In the genomic region with DNA sequence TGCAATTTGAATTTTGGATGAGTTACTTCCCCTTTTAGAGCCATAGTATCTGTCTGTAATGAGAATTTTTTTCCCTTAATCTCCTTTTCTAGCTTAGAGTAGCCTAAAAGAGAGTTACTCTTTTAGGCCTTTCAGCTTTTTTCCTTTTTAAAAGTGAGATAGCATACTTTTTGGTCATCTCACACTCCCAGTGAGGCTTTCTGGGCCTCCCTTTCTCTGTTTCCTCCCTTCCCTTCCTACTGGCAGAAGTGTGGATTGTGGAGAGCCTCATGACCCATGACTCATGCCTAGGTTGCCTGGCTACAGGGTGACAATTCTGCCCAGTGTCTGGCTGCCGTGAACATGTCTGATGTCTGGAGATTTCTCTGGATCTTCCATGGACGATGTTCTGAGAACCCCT, we compare ENCODE assay signal across 10 cellular contexts. TPM values are rescaled to one million over a fixed set of nuclear protein-coding genes. Genes with fewer than 3 reads are reported as not detected.
A peak's percentile ranks its signal among the peaks of the same experiment; 100 is the strongest.
DNase-seq lines count a peak whose midpoint lies in the region; ATAC-seq and TF ChIP-seq lines count a peak whose summit lies in the region.
"Had no signal": no experiment of that assay in that cellular context is flagged by ENCODE, and none has a peak within 500 bp of the region (broad histone marks: within the 10 kb centered on the region; RNA-seq: fewer than 3 reads in every experiment).

No MANE protein-coding gene starts in this region.

- no peaks in the 10 kb centered on the region for H4K20me1 ChIP-seq in osteoblast (ENCODE audit: insufficient read depth, low read length)

- ATAC-seq in HG02798 (IDR thresholded peaks at IDR 0.05; ENCODE audit: poor library complexity, unreplicated experiment): no peak

- H3K9me3 Mint-ChIP-seq in activated T-cell treated with anti-CD3 and anti-CD28 coated beads, Interleukin-2, amount 50 U/mL, for 24 hours: no peaks in the 10 kb centered on the region
- H3K9me3 Mint-ChIP-seq: activated naive CD4-positive, alpha-beta T cell treated with anti-CD3 and anti-CD28 coated beads, Interleukin-2, amount 50 U/mL, for 24 hours had no signal

- H3K4me3 ChIP-seq in esophagus muscularis mucosa (no peak overlapping the region), osteoblast (ENCODE audit: insufficient read depth, low read length) (no peak overlapping the region), A673 (ENCODE audit: low read depth, low read length, poor library complexity, severe bottlenecking) (no peak overlapping the region)

- DNase-seq in C1 segment of cervical spinal cord (lab: John Stamatoyannopoulos, UW): peak in 10 of 14 donors; percentile 1 to 52 (median 6)
- DNase-seq in NOMO-1 treated with DMSO at 0.1 percent for 48 hours (lab: John Stamatoyannopoulos, UW; ENCODE audit: unreplicated experiment): peak; percentile 73
- DNase-seq in esophagus muscularis mucosa (ENCODE audit: extremely low spot score): no peak
- DNase-seq in osteoblast (ENCODE audit: insufficient read length, low spot score, missing footprints): peak; percentile 77
- DNase-seq in GM10248 (ENCODE audit: extremely low spot score): no peak
- no peak for DNase-seq in activated T-cell treated with anti-CD3 and anti-CD28 coated beads, Interleukin-2, amount 50 U/mL, for 24 hours
- no peak for DNase-seq in A673 (ENCODE audit: low spot score)

- H3K9me3 ChIP-seq in esophagus muscularis mucosa (no peaks in the 10 kb centered on the region), osteoblast (ENCODE audit: low read depth, low read length) (no peaks in the 10 kb centered on the region), A673 (ENCODE audit: low read depth, low read length, poor library complexity, severe bottlenecking) (no peaks in the 10 kb centered on the region)

- 42% methylated on average over 2 of the region's 2 CpGs for WGBS in esophagus muscularis mucosa

- peak overlapping the region; percentile 21 for H2AFZ ChIP-seq in osteoblast (ENCODE audit: low read length)

- no peaks in the 10 kb centered on the region for H3K79me2 ChIP-seq in osteoblast (ENCODE audit: insufficient read depth, low read length)

- POLR2A ChIA-PET in GM10248 (lab: Yijun Ruan, JAX) (no interaction called here), A673 (lab: Charles Lee; ENCODE audit: low non-redundant PET) (no interaction called here)

- BruUV-seq in A673 (replicated peaks; lab: Mats Ljungman, UMichigan): no TSS peak

- TF ChIP-seq CTCF in esophagus muscularis mucosa (IDR thresholded peaks at IDR 0.05) (no peak), osteoblast (IDR thresholded peaks at IDR 0.05; ENCODE audit: extremely low read depth, low read depth, low read length) (no peak), GM10248 (IDR thresholded peaks at IDR 0.05; ENCODE audit: control extremely low read depth, extremely low read depth, low read depth, missing control alignments) (no peak), A673 (conservative IDR thresholded peaks at IDR 0.05; ENCODE audit: low read depth, low read length) (no peak)

- intact Hi-C loops in esophagus muscularis mucosa (cut with DNase I): no loop called here
- intact Hi-C loops in A673 (cut with micrococcal nuclease; ENCODE audit: unreplicated experiment): no loop called here

- H3K36me3 ChIP-seq in esophagus muscularis mucosa: no peaks in the 10 kb centered on the region
- H3K36me3 ChIP-seq in osteoblast (ENCODE audit: insufficient read depth, low read length): no peaks in the 10 kb centered on the region
- no peaks in the 10 kb centered on the region for H3K36me3 ChIP-seq in A673 (ENCODE audit: insufficient read depth, low read length, poor library complexity, severe bottlenecking)

- CTCF ChIA-PET in GM10248 (lab: Yijun Ruan, JAX) (no interaction called here), A673 (lab: Charles Lee) (no interaction called here)

- H3K4me1 ChIP-seq in esophagus muscularis mucosa: peaks cover 0 to 11% (median 7%) of the 10 kb centered on the region in 4 donors
- H3K4me1 ChIP-seq in osteoblast (ENCODE audit: insufficient read depth, low read length): peaks cover 9% of the 10 kb centered on the region
- no peaks in the 10 kb centered on the region for H3K4me1 ChIP-seq in A673 (ENCODE audit: insufficient read depth, low read length, poor library complexity, severe bottlenecking)

- no peak overlapping the region for H3K4me3 Mint-ChIP-seq in activated T-cell treated with anti-CD3 and anti-CD28 coated beads, Interleukin-2, amount 50 U/mL, for 24 hours
- H3K4me3 Mint-ChIP-seq: activated naive CD4-positive, alpha-beta T cell treated with anti-CD3 and anti-CD28 coated beads, Interleukin-2, amount 50 U/mL, for 24 hours had no signal

- no peak overlapping the region for H3K27ac Mint-ChIP-seq in activated T-cell treated with anti-CD3 and anti-CD28 coated beads, Interleukin-2, amount 50 U/mL, for 24 hours
- H3K27ac Mint-ChIP-seq: activated naive CD4-positive, alpha-beta T cell treated with anti-CD3 and anti-CD28 coated beads, Interleukin-2, amount 50 U/mL, for 24 hours had no signal

- no peaks in the 10 kb centered on the region for H3K36me3 Mint-ChIP-seq in activated T-cell treated with anti-CD3 and anti-CD28 coated beads, Interleukin-2, amount 50 U/mL, for 24 hours (ENCODE audit: low read depth)
- H3K36me3 Mint-ChIP-seq: activated naive CD4-positive, alpha-beta T cell treated with anti-CD3 and anti-CD28 coated beads, Interleukin-2, amount 50 U/mL, for 24 hours had no signal

- peaks cover 22% of the 10 kb centered on the region for H3K27me3 Mint-ChIP-seq in activated T-cell treated with anti-CD3 and anti-CD28 coated beads, Interleukin-2, amount 50 U/mL, for 24 hours

- H3K27ac ChIP-seq in esophagus muscularis mucosa (replicated peaks in 1 of 4) (peak overlapping the region in 3 of 4 donors; percentile 6 to 49 (median 47)), osteoblast (ENCODE audit: low read depth, low read length) (peak overlapping the region; percentile 79), A673 (ENCODE audit: low read depth, low read length, poor library complexity, severe bottlenecking) (no peak overlapping the region)
- H3K27ac ChIP-seq: KMS-11 had no signal

- H3K4me1 Mint-ChIP-seq in activated T-cell treated with anti-CD3 and anti-CD28 coated beads, Interleukin-2, amount 50 U/mL, for 24 hours (ENCODE audit: low read depth): peaks cover 7% of the 10 kb centered on the region

- H3K27me3 ChIP-seq in esophagus muscularis mucosa (no peaks in the 10 kb centered on the region), osteoblast (ENCODE audit: insufficient read depth, low read length) (no peaks in the 10 kb centered on the region), A673 (replicated peaks; ENCODE audit: insufficient read depth, low read depth, low read length, poor library complexity) (no peaks in the 10 kb centered on the region)

- H3K4me2 ChIP-seq in osteoblast (ENCODE audit: insufficient read depth, low read length): no peak overlapping the region
- H3K4me2 ChIP-seq: KMS-11 had no signal

- TF ChIP-seq POLR2A in esophagus muscularis mucosa (IDR thresholded peaks at IDR 0.05; ENCODE audit: low read depth): no peak

- TF ChIP-seq EP300 in esophagus muscularis mucosa (IDR thresholded peaks at IDR 0.05): no peak

RNA-seq across cellular contexts. Expression of a gene that starts 15.2 kb away (rescaled TPM):
- total RNA-seq in esophagus muscularis mucosa: under 1 TPM in 1 of 4 donors, not detected in 3; 0.50 TPM
- total RNA-seq in osteoblast: 0.36 and 0.59 TPM in 2 replicates
- not detected in 2 replicates for total RNA-seq in A673 (2021)

RNA-seq across cellular contexts. Expression of a gene that starts 37.2 kb away (rescaled TPM):
- total RNA-seq in esophagus muscularis mucosa (under 1 TPM in 1 of 4 donors, not detected in 3; 0.52 TPM), osteoblast (not detected in 2 replicates), A673 (2021) (not detected in 2 replicates)

RNA-seq across cellular contexts. Expression of a gene that starts 44.5 kb away (rescaled TPM):
- total RNA-seq in esophagus muscularis mucosa: not detected
- total RNA-seq in osteoblast: 0.36 TPM in 1 of 2 replicates, not detected in the other
- not detected in 2 replicates for total RNA-seq in A673 (2021)

RNA-seq across cellular contexts. Expression of a gene that starts 55.2 kb away (rescaled TPM):
- total RNA-seq in esophagus muscularis mucosa (not detected), osteoblast (not detected in 2 replicates), A673 (2021) (not detected in 2 replicates)

Comparison
In these comparisons a context has a peak if more than half of its experiments do, and no peak if none do; other contexts are left out.
1. DNase-seq: peak in C1 segment of cervical spinal cord (10 of 14), NOMO-1 treated with DMSO at 0.1 percent for 48 hours (single experiment) and osteoblast (single experiment); none in esophagus muscularis mucosa (single experiment), GM10248 (single experiment), activated T-cell treated with anti-CD3 and anti-CD28 coated beads, Interleukin-2, amount 50 U/mL, for 24 hours (single experiment) and A673 (single experiment).